17 cellular contexts compared by ENCODE assay signal in the genomic region with DNA sequence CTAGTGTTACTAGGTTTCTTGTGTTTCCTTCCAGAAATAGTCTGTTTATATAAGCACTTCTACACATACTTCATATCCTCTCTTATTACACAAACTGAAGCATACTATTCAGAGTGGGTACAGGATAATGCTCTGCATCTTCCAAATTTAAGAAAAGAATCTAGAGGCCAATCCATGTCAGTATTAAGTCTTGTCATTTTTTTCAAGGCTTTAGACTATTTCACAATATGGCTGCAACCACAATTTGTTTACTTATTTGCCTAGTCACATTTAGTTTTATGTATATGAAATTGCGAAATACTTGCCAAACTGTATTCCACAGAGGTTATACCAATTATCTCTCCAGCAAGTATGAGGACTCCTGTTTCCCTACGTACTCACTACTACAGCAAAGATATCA. TPM values are rescaled to one million over a fixed set of nuclear protein-coding genes. Genes with fewer than 3 reads are reported as not detected.
A peak's percentile ranks its signal among the peaks of the same experiment; 100 is the strongest.
DNase-seq lines count a peak whose midpoint lies in the region; ATAC-seq, FAIRE-seq and TF ChIP-seq lines count a peak whose summit lies in the region.
"Had no signal": no experiment of that assay in that cellular context is flagged by ENCODE, and none has a peak within 500 bp of the region (broad histone marks: within the 10 kb centered on the region; RNA-seq: fewer than 3 reads in every experiment).

No MANE protein-coding gene starts in this region.

- peaks cover 21 to 41% of the 10 kb centered on the region in 2 experiments for H3K79me1 ChIP-seq in IMR-90 (ENCODE audit: low read depth in 1 of 2, low read length in 2 of 2)

- no peaks in the 10 kb centered on the region for H3K79me2 ChIP-seq in GM12878 (ENCODE audit: control insufficient read depth, insufficient read depth, low read length)

- H4K5ac ChIP-seq in IMR-90 (ENCODE audit: low read depth, low read length), result no peak overlapping the region

- H4K20me1 ChIP-seq in IMR-90 (ENCODE audit: insufficient read depth, low read length), result peaks cover 3% of the 10 kb centered on the region; the same call in 1 of the 2 replicates
- H4K20me1 ChIP-seq in GM12878 (ENCODE audit: control insufficient read depth, insufficient read depth), result no peaks in the 10 kb centered on the region

- no peak overlapping the region for H3K23ac ChIP-seq in IMR-90 (ENCODE audit: low read depth, low read length)

- RAD21 ChIA-PET in GM12878 (lab: Charles Lee; ENCODE audit: unreplicated experiment), result no interaction called here

- peak overlapping the region in 2 of 3 donors; percentile 20 to 30 for H3K27ac Mint-ChIP-seq in CD4-positive, CD25-positive, alpha-beta regulatory T cell
- peak overlapping the region in 7 of 9 donors; percentile 1 to 62 (median 39) for H3K27ac Mint-ChIP-seq in naive thymus-derived CD4-positive, alpha-beta T cell
- H3K27ac Mint-ChIP-seq: IgD-negative memory B cell had no signal

- no peak overlapping the region for H3K14ac ChIP-seq in IMR-90 (replicated peaks; ENCODE audit: low read depth, low read length)

- no CpG with 5 or more reads among the region's 2 CpGs for WGBS in IMR-90 (ENCODE audit: extremely low coverage in 2 of 2, insufficient read length in 1 of 2), 2 experiments
- WGBS in GM12878 (ENCODE audit: insufficient coverage, insufficient replicate concordance, low lambda C conversion rate, missing lambda C conversion rate), result 96% methylated on average over 2 of the region's 2 CpGs

- H3K36me3 ChIP-seq in CD4-positive, CD25-positive, alpha-beta regulatory T cell (ENCODE audit: control insufficient read depth, insufficient read depth, low read length), result peaks cover 91% of the 10 kb centered on the region
- H3K36me3 ChIP-seq in IMR-90 (ENCODE audit: control insufficient read depth, insufficient read depth, low read length) (peaks cover 30% of the 10 kb centered on the region), GM12878 (ENCODE audit: control insufficient read depth in 2 of 2, insufficient read depth in 2 of 2, low read length in 1 of 2) (peaks cover 8 to 30% of the 10 kb centered on the region in 2 experiments)
- H3K36me3 ChIP-seq in naive thymus-derived CD4-positive, alpha-beta T cell (ENCODE audit: control insufficient read depth in 2 of 3, insufficient read depth in 3 of 3, low read length in 3 of 3), result peaks cover 28 to 74% (median 28%) of the 10 kb centered on the region in 3 experiments

- no peak for DNase-seq in CD4-positive, CD25-positive, alpha-beta regulatory T cell
- DNase-seq in IMR-90 (peak; percentile 81), GM12878 (ENCODE audit: low read depth, low spot score) (no peak), RKO (ENCODE audit: low spot score) (no peak), HuH-7 (ENCODE audit: low spot score) (no peak), activated T-cell treated with anti-CD3 and anti-CD28 coated beads for 4 hours (no peak)
- DNase-seq in naive thymus-derived CD4-positive, alpha-beta T cell, result no peak
- DNase-seq in NK-92 treated with Interleukin-12 subunit alpha and Interleukin-12 subunit beta, amount 100 ng/mL, for 24 hours (lab: John Stamatoyannopoulos, UW), result no peak
- DNase-seq: activated CD8-positive, alpha-beta memory T cell treated with anti-CD3 and anti-CD28 coated beads, Interleukin-2, amount 50 U/mL, for 4 hours; COR-L47; NCI-H187 treated with DMSO at 0.1 percent for 48 hours; right cardiac atrium; stomach; WERI-Rb-1 had no signal

- no peak overlapping the region for H3K18ac ChIP-seq in IMR-90 (ENCODE audit: low read depth, low read length)

- TF ChIP-seq POLR2A in IMR-90 (IDR thresholded peaks at IDR 0.05; ENCODE audit: low read depth, low read length) (no peak), GM12878 (IDR thresholded peaks at IDR 0.05; ENCODE audit: low read depth, low read length) (no peak)

- no peak overlapping the region for H3K56ac ChIP-seq in IMR-90 (ENCODE audit: extremely low read depth, insufficient read depth, low read length)

- no peak for FAIRE-seq in GM12878 (lab: Jason Lieb, UNC)

- no peak for TF ChIP-seq RAD21 in IMR-90 (IDR thresholded peaks at IDR 0.05; ENCODE audit: low read length)
- no peak for TF ChIP-seq RAD21 in GM12878 (IDR thresholded peaks at IDR 0.05; ENCODE audit: insufficient read depth, low read depth, low read length)

- POLR2A ChIA-PET in IMR-90 (lab: Charles Lee; ENCODE audit: unreplicated experiment) (no interaction called here), GM12878 (lab: Charles Lee) (no interaction called here)
- POLR2A ChIA-PET in naive thymus-derived CD4-positive, alpha-beta T cell (lab: Charles Lee), result no interaction called here

- H3K27me3 Mint-ChIP-seq in CD4-positive, CD25-positive, alpha-beta regulatory T cell, result no peaks in the 10 kb centered on the region
- no peaks in the 10 kb centered on the region for H3K27me3 Mint-ChIP-seq in naive thymus-derived CD4-positive, alpha-beta T cell
- H3K27me3 Mint-ChIP-seq: IgD-negative memory B cell had no signal

- peak overlapping the region; percentile 56; the same call in 1 of the 2 replicates for H3K4me2 ChIP-seq in IMR-90 (ENCODE audit: low read depth, low read length)
- no peak overlapping the region for H3K4me2 ChIP-seq in GM12878 (ENCODE audit: control insufficient read depth, insufficient read depth)

- H3K4ac ChIP-seq in IMR-90 (ENCODE audit: low read depth, low read length), result no peak overlapping the region

- dilution Hi-C loops in IMR-90 (cut with HindIII; ENCODE audit: low sequenced_read_pairs, unreplicated experiment), result no loop called here

- no peaks in the 10 kb centered on the region for H3K9me3 ChIP-seq in CD4-positive, CD25-positive, alpha-beta regulatory T cell (ENCODE audit: control insufficient read depth in 2 of 2, low read length in 2 of 2)
- H3K9me3 ChIP-seq in IMR-90 (ENCODE audit: control insufficient read depth, insufficient read depth, low read length), result no peaks in the 10 kb centered on the region
- no peaks in the 10 kb centered on the region for H3K9me3 ChIP-seq in GM12878 (replicated peaks; ENCODE audit: control insufficient read depth, insufficient read depth, low read length)
- H3K9me3 ChIP-seq in naive thymus-derived CD4-positive, alpha-beta T cell (ENCODE audit: control insufficient read depth in 2 of 3, low read length in 3 of 3), result no peaks in the 10 kb centered on the region
- H3K9me3 ChIP-seq: ascending aorta, stomach had no signal

- no peaks in the 10 kb centered on the region for H3K27me3 ChIP-seq in CD4-positive, CD25-positive, alpha-beta regulatory T cell (ENCODE audit: control insufficient read depth, insufficient read depth, low read length)
- H3K27me3 ChIP-seq in IMR-90 (ENCODE audit: control insufficient read depth, insufficient read depth, low read length) (no peaks in the 10 kb centered on the region), GM12878 (replicated peaks in 1 of 2; ENCODE audit: control insufficient read depth in 2 of 2, insufficient read depth in 2 of 2, low read length in 1 of 2) (no peaks in the 10 kb centered on the region)
- H3K27me3 ChIP-seq in naive thymus-derived CD4-positive, alpha-beta T cell (ENCODE audit: control insufficient read depth in 2 of 2, insufficient read depth in 2 of 2, low read length in 2 of 2), result no peaks in the 10 kb centered on the region
- H3K27me3 ChIP-seq: ascending aorta, stomach had no signal

- H3K9me1 ChIP-seq in IMR-90 (ENCODE audit: insufficient read depth, low read length), result no peaks in the 10 kb centered on the region; the same call in 1 of the 2 replicates

- SMC1A ChIA-PET in GM12878 (lab: Charles Lee; ENCODE audit: uncharacterized antibody, unreplicated experiment), result no interaction called here

- in situ Hi-C loops in IMR-90 (cut with MboI; ENCODE audit: low sequenced_read_pairs) (no loop called here), GM12878 (cut with MboI) (no loop called here)

- intact Hi-C loops in IMR-90 (cut with micrococcal nuclease), result loop anchor here (5.0 kb wide), 1 partner anchor 149 kb away; a partner anchor contains a TSS
- intact Hi-C loops in GM12878 (cut with micrococcal nuclease; ENCODE audit: unreplicated experiment), result no loop called here
- intact Hi-C loops in naive thymus-derived CD4-positive, alpha-beta T cell (cut with micrococcal nuclease), result no loop called here

- no peak overlapping the region for H4K8ac ChIP-seq in IMR-90 (ENCODE audit: low read depth in 2 of 2, low read length in 2 of 2)

- H2BK5ac ChIP-seq in IMR-90 (ENCODE audit: low read depth, low read length, poor library complexity, severe bottlenecking), result peak overlapping the region; percentile 71

- no peak overlapping the region for H2BK15ac ChIP-seq in IMR-90 (ENCODE audit: low read depth, low read length)

- H2AK9ac ChIP-seq in IMR-90 (replicated peaks; ENCODE audit: low read depth, low read length, poor library complexity), result no peak overlapping the region

- no peak overlapping the region for H2BK120ac ChIP-seq in IMR-90 (ENCODE audit: low read depth, low read length)

- peaks cover 8 to 30% (median 13%) of the 10 kb centered on the region in 4 donors for H3K4me1 Mint-ChIP-seq in CD4-positive, CD25-positive, alpha-beta regulatory T cell
- peaks cover 0 to 15% (median 3%) of the 10 kb centered on the region in 7 donors for H3K4me1 Mint-ChIP-seq in naive thymus-derived CD4-positive, alpha-beta T cell

- no peak for ATAC-seq in CD4-positive, CD25-positive, alpha-beta regulatory T cell (ENCODE audit: low read depth in 2 of 2)
- ATAC-seq in IMR-90 (ENCODE audit: low read depth) (peak; percentile 93), GM12878 (no peak)
- ATAC-seq in naive thymus-derived CD4-positive, alpha-beta T cell, result no peak
- ATAC-seq: right cardiac atrium, SK-N-SH treated with all-trans-retinoic acid at 6 μM for 48 hours had no signal

- H3K4me1 ChIP-seq in CD4-positive, CD25-positive, alpha-beta regulatory T cell (ENCODE audit: control insufficient read depth, insufficient read depth, low read length, poor library complexity, severe bottlenecking), result no peaks in the 10 kb centered on the region
- peaks cover 2% of the 10 kb centered on the region; the same call in 1 of the 2 replicates for H3K4me1 ChIP-seq in IMR-90 (ENCODE audit: control insufficient read depth, insufficient read depth, low read length)
- no peaks in the 10 kb centered on the region for H3K4me1 ChIP-seq in GM12878 (ENCODE audit: control insufficient read depth, insufficient read depth, low read length)
- H3K4me1 ChIP-seq in naive thymus-derived CD4-positive, alpha-beta T cell (ENCODE audit: control insufficient read depth in 2 of 2, insufficient read depth in 2 of 2, low read length in 2 of 2), result no peaks in the 10 kb centered on the region
- H3K4me1 ChIP-seq: ascending aorta had no signal

- no peak overlapping the region for H4K91ac ChIP-seq in IMR-90 (ENCODE audit: insufficient read depth, low read depth, low read length)

- H2AK5ac ChIP-seq in IMR-90 (ENCODE audit: low read depth, low read length), result no peak overlapping the region

- no peak for TF ChIP-seq EP300 in GM12878 (IDR thresholded peaks at IDR 0.05; ENCODE audit: borderline replicate concordance in 1 of 2, control insufficient read depth in 1 of 2, low read depth in 2 of 2, low read length in 2 of 2)

- H2AFZ ChIP-seq in IMR-90 (replicated peaks; ENCODE audit: low read length, poor library complexity), result no peak overlapping the region
- no peak overlapping the region for H2AFZ ChIP-seq in GM12878 (ENCODE audit: control insufficient read depth, low read depth, low read length)

- H3K9me3 Mint-ChIP-seq in CD4-positive, CD25-positive, alpha-beta regulatory T cell, result no peaks in the 10 kb centered on the region
- no peaks in the 10 kb centered on the region for H3K9me3 Mint-ChIP-seq in naive thymus-derived CD4-positive, alpha-beta T cell
- H3K9me3 Mint-ChIP-seq: IgD-negative memory B cell had no signal

- TF ChIP-seq CTCF in IMR-90 (conservative IDR thresholded peaks at IDR 0.05; ENCODE audit: low read depth, low read length) (no peak), GM12878 (IDR thresholded peaks at IDR 0.05 in 2 of 3, conservative IDR thresholded peaks at IDR 0.05 in 1 of 3; ENCODE audit: control insufficient read depth in 2 of 3, extremely low read depth in 1 of 3, insufficient read depth in 1 of 3, low read depth in 3 of 3, low read length in 3 of 3) (no peak)

- no peak overlapping the region for H3K27ac ChIP-seq in CD4-positive, CD25-positive, alpha-beta regulatory T cell (ENCODE audit: insufficient read depth, low read length, poor library complexity, severe bottlenecking)
- H3K27ac ChIP-seq in IMR-90 (ENCODE audit: insufficient read depth, low read length) (peak overlapping the region; percentile 37; the same call in 1 of the 2 replicates), GM12878 (ENCODE audit: control insufficient read depth, insufficient read depth) (no peak overlapping the region)
- no peak overlapping the region for H3K27ac ChIP-seq in naive thymus-derived CD4-positive, alpha-beta T cell (ENCODE audit: low read depth, low read length)
- H3K27ac ChIP-seq: ascending aorta, stomach, WERI-Rb-1 had no signal

- peaks cover 61% of the 10 kb centered on the region for H3K36me3 Mint-ChIP-seq in CD4-positive, CD25-positive, alpha-beta regulatory T cell
- H3K36me3 Mint-ChIP-seq in naive thymus-derived CD4-positive, alpha-beta T cell, result peaks cover 16 to 79% (median 30%) of the 10 kb centered on the region in 5 donors

- no peak overlapping the region for H3K4me3 Mint-ChIP-seq in CD4-positive, CD25-positive, alpha-beta regulatory T cell
- no peak overlapping the region for H3K4me3 Mint-ChIP-seq in naive thymus-derived CD4-positive, alpha-beta T cell
- H3K4me3 Mint-ChIP-seq: IgD-negative memory B cell had no signal

- BruUV-seq in IMR-90 (replicated peaks; lab: Mats Ljungman, UMichigan) (no TSS peak), GM12878 (replicated peaks; lab: Mats Ljungman, UMichigan) (TSS peak; percentile 1)

- H3K4me3 ChIP-seq in CD4-positive, CD25-positive, alpha-beta regulatory T cell (ENCODE audit: low read depth, low read length), result no peak overlapping the region
- H3K4me3 ChIP-seq in IMR-90 (ENCODE audit: insufficient read depth, low read depth, low read length) (no peak overlapping the region), GM12878 (no peak overlapping the region)
- no peak overlapping the region for H3K4me3 ChIP-seq in naive thymus-derived CD4-positive, alpha-beta T cell (ENCODE audit: low read length)
- H3K4me3 ChIP-seq: ascending aorta, stomach had no signal

- H2BK20ac ChIP-seq in IMR-90 (ENCODE audit: low read depth, low read length), result no peak overlapping the region

- H3K9ac ChIP-seq in IMR-90 (ENCODE audit: low read depth, low read length), result no peak overlapping the region
- no peak overlapping the region for H3K9ac ChIP-seq in GM12878 (ENCODE audit: control insufficient read depth, insufficient read depth, low read length)

- CTCF ChIA-PET in IMR-90 (lab: Yijun Ruan, JAX), result no interaction called here
- CTCF ChIA-PET in GM12878 (lab: Yijun Ruan, JAX), result no interaction called here
- CTCF ChIA-PET in naive thymus-derived CD4-positive, alpha-beta T cell (lab: Charles Lee), result no interaction called here

RNA-seq across cellular contexts. Expression of a gene that starts 27.9 kb away (rescaled TPM):
- total RNA-seq in CD4-positive, CD25-positive, alpha-beta regulatory T cell, result 39.6 TPM
- polyA plus RNA-seq in CD4-positive, CD25-positive, alpha-beta regulatory T cell, result 10 to 100 TPM; 15.4 to 20.4 (median 18.7) TPM
- 50.0 and 52.5 TPM in 2 replicates for total RNA-seq in IMR-90 (2012; rRNA removed)
- 31.0 and 31.5 TPM in 2 replicates for polyA plus RNA-seq in IMR-90 (2012; rRNA removed)
- polyA plus RNA-seq in IMR-90 (2012; cell fraction: cytosol; rRNA removed), result 10.2 and 17.5 TPM in 2 replicates
- polyA plus RNA-seq in IMR-90 (2012; cell fraction: nucleus; rRNA removed; ENCODE audit: low replicate concordance), result 7.8 and 24.1 TPM in 2 replicates
- total RNA-seq in GM12878 (2013; cell fraction: nucleolus; rRNA removed), result 86.7 and 89.4 TPM in 2 replicates
- 41.0 and 47.9 TPM in 2 replicates for total RNA-seq in GM12878 (2014; rRNA removed)
- total RNA-seq in GM12878 (2014; rRNA removed; fragmentation: Illumina TruSeq; extraction: Trizol), result 66.4 and 68.9 TPM in 2 replicates
- total RNA-seq in GM12878 (2021), result 43.8 and 45.9 TPM in 2 replicates
- 20.0 TPM for polyA plus RNA-seq in GM12878 (2011; ENCODE audit: low read depth)
- 48.6 and 68.4 TPM in 2 replicates for polyA plus RNA-seq in GM12878 (2011; rRNA removed)
- 20.2 and 21.2 TPM in 2 replicates for polyA plus RNA-seq in GM12878 (2011; cell fraction: cytosol; rRNA removed)
- polyA plus RNA-seq in GM12878 (2011; cell fraction: nucleus; rRNA removed), result 23.2 and 30.5 TPM in 2 replicates
- polyA plus RNA-seq in GM12878 (2012), result 33.5 and 36.2 TPM in 2 replicates
- polyA plus RNA-seq in GM12878 (2014; fragmentation: Illumina TruSeq; extraction: Trizol), result 62.8 and 80.0 TPM in 2 replicates
- polyA plus RNA-seq in GM12878 (2014; fragmentation: Nextera tagmentation; extraction: Ambion mirVana), result 10 to 100 TPM; 21.9 to 34.2 TPM
- 36.7 and 37.9 TPM in 2 replicates for polyA plus RNA-seq in GM12878 (2014; rRNA removed)
- polyA plus RNA-seq in GM12878 (2016; fragmentation: Nextera tagmentation; extraction: Ambion mirVana), result 10 to 100 TPM; 45.6 to 53.7 TPM
- polyA minus RNA-seq in GM12878 (2011; rRNA and poly(A)+ RNA removed), result 21.1 and 32.0 TPM in 2 replicates
- 12.8 and 14.9 TPM in 2 replicates for polyA minus RNA-seq in GM12878 (2011; cell fraction: cytosol; rRNA and poly(A)+ RNA removed)
- 14.6 and 27.6 TPM in 2 replicates for polyA minus RNA-seq in GM12878 (2011; cell fraction: nucleus; rRNA and poly(A)+ RNA removed)
- 10 to 100 TPM; 24.0 to 57.5 (median 43.4) TPM for total RNA-seq in naive thymus-derived CD4-positive, alpha-beta T cell
- 10 to 100 TPM; 15.7 to 39.7 TPM for polyA plus RNA-seq in naive thymus-derived CD4-positive, alpha-beta T cell

RNA-seq across cellular contexts. Expression of a gene that starts 37.1 kb away (rescaled TPM):
- not detected for total RNA-seq in CD4-positive, CD25-positive, alpha-beta regulatory T cell
- polyA plus RNA-seq in CD4-positive, CD25-positive, alpha-beta regulatory T cell, result under 1 TPM in 1 of 4 donors, not detected in 3; 0.12 TPM
- 0.18 and 0.28 TPM in 2 replicates for total RNA-seq in IMR-90 (2012; rRNA removed)
- 0.46 and 0.55 TPM in 2 replicates for polyA plus RNA-seq in IMR-90 (2012; rRNA removed)
- polyA plus RNA-seq in IMR-90 (2012; cell fraction: cytosol; rRNA removed), result 0.14 and 0.17 TPM in 2 replicates
- 0.49 and 1.3 TPM in 2 replicates for polyA plus RNA-seq in IMR-90 (2012; cell fraction: nucleus; rRNA removed; ENCODE audit: low replicate concordance)
- 7.6 and 14.2 TPM in 2 replicates for total RNA-seq in GM12878 (2013; cell fraction: nucleolus; rRNA removed)
- 1.6 and 2.9 TPM in 2 replicates for total RNA-seq in GM12878 (2014; rRNA removed)
- total RNA-seq in GM12878 (2014; rRNA removed; fragmentation: Illumina TruSeq; extraction: Trizol), result 1.6 and 2.2 TPM in 2 replicates
- total RNA-seq in GM12878 (2021), result 2.2 and 4.8 TPM in 2 replicates
- polyA plus RNA-seq in GM12878 (2011; ENCODE audit: low read depth), result 0.83 TPM
- polyA plus RNA-seq in GM12878 (2011; rRNA removed), result 0.09 and 0.23 TPM in 2 replicates
- polyA plus RNA-seq in GM12878 (2011; cell fraction: cytosol; rRNA removed), result 0.18 and 0.30 TPM in 2 replicates
- polyA plus RNA-seq in GM12878 (2011; cell fraction: nucleus; rRNA removed), result 0.85 and 1.2 TPM in 2 replicates
- 1.2 and 2.3 TPM in 2 replicates for polyA plus RNA-seq in GM12878 (2012)
- 0.51 and 1.4 TPM in 2 replicates for polyA plus RNA-seq in GM12878 (2014; fragmentation: Illumina TruSeq; extraction: Trizol)
- under 1 TPM; 0.08 to 0.18 TPM for polyA plus RNA-seq in GM12878 (2014; fragmentation: Nextera tagmentation; extraction: Ambion mirVana)
- polyA plus RNA-seq in GM12878 (2014; rRNA removed), result 1.9 and 2.3 TPM in 2 replicates
- polyA plus RNA-seq in GM12878 (2016; fragmentation: Nextera tagmentation; extraction: Ambion mirVana), result under 1 TPM; 0.67 to 0.92 TPM
- 0.07 and 0.46 TPM in 2 replicates for polyA minus RNA-seq in GM12878 (2011; rRNA and poly(A)+ RNA removed)
- polyA minus RNA-seq in GM12878 (2011; cell fraction: cytosol; rRNA and poly(A)+ RNA removed), result 0.13 TPM in 1 of 2 replicates, not detected in the other
- polyA minus RNA-seq in GM12878 (2011; cell fraction: nucleus; rRNA and poly(A)+ RNA removed), result 0.48 TPM in 2 replicates
- 1 to 10 TPM in 2 of 5 experiments, under 1 TPM in 1, not detected in 2; 0.29 to 5.9 (median 1.3) TPM for total RNA-seq in naive thymus-derived CD4-positive, alpha-beta T cell
- not detected for polyA plus RNA-seq in naive thymus-derived CD4-positive, alpha-beta T cell
